Comparison of ENCODE assay signal across 3 cellular contexts in genomic region chr4:22052076-22052475, GRCh38.
"Had no signal": no experiment of that assay in that cellular context is flagged by ENCODE, and none has a peak within 500 bp of the region (broad histone marks: within the 10 kb centered on the region; RNA-seq: fewer than 3 reads in every experiment).

No MANE protein-coding gene starts in this region.

- ATAC-seq: GM12878 had no signal

- DNase-seq: GDM1, GF-D8 had no signal
